8 cellular contexts compared by ENCODE assay signal in the genomic region with DNA sequence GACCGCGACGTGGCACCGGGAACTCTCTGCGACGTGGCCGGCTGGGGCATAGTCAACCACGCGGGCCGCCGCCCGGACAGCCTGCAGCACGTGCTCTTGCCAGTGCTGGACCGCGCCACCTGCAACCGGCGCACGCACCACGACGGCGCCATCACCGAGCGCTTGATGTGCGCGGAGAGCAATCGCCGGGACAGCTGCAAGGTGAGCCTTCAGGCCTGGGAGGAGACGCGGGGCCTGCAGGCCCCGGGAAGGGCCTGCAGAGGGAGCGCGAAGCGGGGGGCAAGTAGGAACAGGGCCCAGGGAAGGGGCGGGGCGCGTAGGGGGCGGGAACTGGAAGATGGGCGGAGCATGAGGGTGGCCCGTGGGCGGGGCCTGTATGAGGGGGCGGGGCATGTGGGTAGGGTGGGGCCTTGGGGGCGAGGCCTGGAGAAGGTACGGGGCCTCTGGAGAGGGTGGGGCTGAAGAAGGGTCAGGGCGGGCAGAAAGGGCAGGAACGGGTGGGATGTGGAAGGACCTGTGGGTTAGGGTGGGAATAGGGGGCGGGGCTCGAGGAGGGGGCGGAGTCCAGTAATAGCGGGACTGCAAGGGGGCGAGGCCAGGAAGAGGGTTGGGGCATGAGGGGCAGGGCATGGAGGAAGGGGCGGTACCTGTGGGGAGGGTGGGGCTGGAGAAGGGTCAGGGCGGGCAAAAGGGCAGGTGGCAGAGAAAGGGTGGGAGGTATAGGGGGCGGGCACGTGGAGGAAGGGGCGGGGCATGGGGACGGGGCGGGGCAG.
DNase-seq lines count a peak whose midpoint lies in the region; TF ChIP-seq lines count a peak whose summit lies in the region.

No MANE protein-coding gene starts in this region.

- H3K27ac ChIP-seq in RWPE1: peak overlapping the region; percentile 73

- POLR2A ChIA-PET in RWPE1 (lab: Yijun Ruan, JAX; ENCODE audit: low non-redundant PET): no interaction called here

- CTCF ChIA-PET in RWPE1 (lab: Yijun Ruan, JAX): interaction anchor here (0.6 to 1.0 kb wide), 2 partner anchors 19 to 87 kb away, joined by 3 to 4 read pairs; no protein-coding TSS in a partner anchor

- DNase-seq in NOMO-1 treated with dmso at 0.1 percent for 144 hours (lab: John Stamatoyannopoulos, UW; ENCODE audit: unreplicated experiment) (peak; percentile 42), NOMO-1 treated with DMSO at 0.1 percent for 48 hours (lab: John Stamatoyannopoulos, UW; ENCODE audit: unreplicated experiment) (no peak), RWPE1 (ENCODE audit: low spot score) (peak; percentile 75), activated T-helper 1 cell treated with Interleukin-2 at 50 U/mL for 16 hours (ENCODE audit: low read depth) (peak; percentile 51), islet precursor cell (peak; percentile 84), NCI-H1694 treated with DMSO at 0.1 percent for 48 hours (lab: John Stamatoyannopoulos, UW) (no peak), NCI-H446 treated with DMSO at 0.1 percent for 48 hours (lab: John Stamatoyannopoulos, UW) (no peak)
- DNase-seq in stimulated activated CD8-positive, alpha-beta memory T cell treated with anti-CD3 and anti-CD28 coated beads, Interleukin-4, amount 100 ng/mL, for 24 hours (ENCODE audit: low read depth): peak; percentile 44

- TF ChIP-seq CTCF in RWPE1 (conservative IDR thresholded peaks at IDR 0.05; ENCODE audit: low read depth): peak; percentile 41

Comparison
In these comparisons a context has a peak if more than half of its experiments do, and no peak if none do; other contexts are left out.
1. DNase-seq: peak in NOMO-1 treated with dmso at 0.1 percent for 144 hours (single experiment), RWPE1 (single experiment), activated T-helper 1 cell treated with Interleukin-2 at 50 U/mL for 16 hours (single experiment), islet precursor cell (single experiment) and stimulated activated CD8-positive, alpha-beta memory T cell treated with anti-CD3 and anti-CD28 coated beads, Interleukin-4, amount 100 ng/mL, for 24 hours (single experiment); none in NOMO-1 treated with DMSO at 0.1 percent for 48 hours (single experiment), NCI-H1694 treated with DMSO at 0.1 percent for 48 hours (single experiment) and NCI-H446 treated with DMSO at 0.1 percent for 48 hours (single experiment).